Comparison of ENCODE assay signal across 1 cellular context in genomic region chr22:44570476-44571445, GRCh38.
TF ChIP-seq lines count a peak whose summit lies in the region.

No MANE protein-coding gene starts in this region.

TF ChIP-seq in HepG2, 621 proteins besides CTCF, POLR2A, EP300 and RAD21 (continued from another document):
- TF ChIP-seq KAT7 (CRISPR knock-in tag; IDR thresholded peaks at IDR 0.05; ENCODE audit: borderline replicate concordance): no peak
- no peak for TF ChIP-seq NFYB (CRISPR knock-in tag; IDR thresholded peaks at IDR 0.05)
- TF ChIP-seq STAG1 (CRISPR knock-in tag; IDR thresholded peaks at IDR 0.05): no peak
- TF ChIP-seq SNRNP70 (IDR thresholded peaks at IDR 0.05; ENCODE audit: low read depth, low read length): no peak
- TF ChIP-seq NFE2 (CRISPR knock-in tag; IDR thresholded peaks at IDR 0.05): no peak
